ENCODE assay signal across 1 cellular context in genomic region chr3:45035441-45036301, GRCh38.
TF ChIP-seq lines count a peak whose summit lies in the region.

No MANE protein-coding gene starts in this region.

TF ChIP-seq in SK-N-SH treated with all-trans-retinoic acid at 6 μM for 48 hours, 23 proteins besides CTCF, POLR2A, EP300 and RAD21 (continued from another document):
- TF ChIP-seq TSHZ2 (CRISPR knock-in tag; IDR thresholded peaks at IDR 0.05) (no peak), CSRNP3 (CRISPR knock-in tag; IDR thresholded peaks at IDR 0.05) (no peak), BACH2 (CRISPR knock-in tag; IDR thresholded peaks at IDR 0.05; ENCODE audit: borderline replicate concordance) (no peak)
